ENCODE assay signal across 8 cellular contexts in genomic region chr4:173752610-173753009, GRCh38.
DNase-seq lines count a peak whose midpoint lies in the region; ATAC-seq, FAIRE-seq and TF ChIP-seq lines count a peak whose summit lies in the region.

No MANE protein-coding gene starts in this region.

- TF ChIP-seq CTCF in AG04450 (IDR thresholded peaks at IDR 0.05; ENCODE audit: low read depth, low read length) (peak; percentile 37; the same call in 1 of the 2 replicates), GM12873 (IDR thresholded peaks at IDR 0.05; ENCODE audit: insufficient read depth, low read depth, low read length, missing control alignments) (peak; percentile 80), NB4 (IDR thresholded peaks at IDR 0.05; ENCODE audit: low read depth, low read length) (peak; percentile 83), H1 (IDR thresholded peaks at IDR 0.05; ENCODE audit: control extremely low read depth in 1 of 3, insufficient read depth in 1 of 3, low read depth in 1 of 3, low read length in 3 of 3) (peak; percentile 67 to 88 (median 80))

- TF ChIP-seq RAD21 in H1 (IDR thresholded peaks at IDR 0.05 in 1 of 2, conservative IDR thresholded peaks at IDR 0.05 in 1 of 2; ENCODE audit: low read depth in 2 of 2, low read length in 2 of 2): peak; percentile 76 to 83

- H4K5ac ChIP-seq in H1 (ENCODE audit: insufficient read length, low read depth, low read length): no peak overlapping the region

- H3K9me3 ChIP-seq in AG04450 (ENCODE audit: control insufficient read depth, insufficient read depth, low read length) (no peaks in the 10 kb centered on the region), H1 (ENCODE audit: insufficient read depth in 2 of 2, low read depth in 1 of 2, low read length in 1 of 2) (no peaks in the 10 kb centered on the region)

- peak overlapping the region; percentile 76 for H2AFZ ChIP-seq in H1 (ENCODE audit: low read length)

- no peaks in the 10 kb centered on the region for H3K79me2 ChIP-seq in H1 (ENCODE audit: control insufficient read depth in 1 of 2, insufficient read depth in 2 of 2, low read length in 2 of 2)

- H2BK15ac ChIP-seq in H1 (ENCODE audit: low read length): no peak overlapping the region

- no peaks in the 10 kb centered on the region for H3K27me3 Mint-ChIP-seq in stimulated activated naive B cell treated with anti-CD40 and anti-IgM and Interleukin-4, amounts not matched to agents 10 μg/mL and 1 μg/mL and 100 μg/mL, for 72 hours

- H2AK5ac ChIP-seq in H1 (ENCODE audit: low read depth, low read length): no peak overlapping the region

- no peaks in the 10 kb centered on the region for H3K36me3 Mint-ChIP-seq in stimulated activated naive B cell treated with anti-CD40 and anti-IgM and Interleukin-4, amounts not matched to agents 10 μg/mL and 1 μg/mL and 100 μg/mL, for 72 hours

- no peak overlapping the region for H2BK12ac ChIP-seq in H1 (ENCODE audit: low read depth, low read length)

- WGBS in H1 (ENCODE audit: extremely low coverage in 1 of 2, insufficient coverage in 1 of 2, insufficient read length in 1 of 2, insufficient replicate concordance in 2 of 2, low coverage in 1 of 2, low lambda C conversion rate in 2 of 2, missing lambda C conversion rate in 1 of 2), 2 experiments: 19% methylated on average over 7 of the region's 7 CpGs; no CpG with 5 or more reads in 1 of the 2 experiments

- no peak overlapping the region for H3K56ac ChIP-seq in H1 (replicated peaks; ENCODE audit: insufficient read length, low read depth, low read length)

- no peak overlapping the region for H4K8ac ChIP-seq in H1 (ENCODE audit: extremely low read depth, insufficient read depth, low read length)

- FAIRE-seq in H1 (lab: Jason Lieb, UNC): peak; percentile 92

- H3K14ac ChIP-seq in H1 (ENCODE audit: insufficient read length): no peak overlapping the region

- no peak for TF ChIP-seq EP300 in H1 (IDR thresholded peaks at IDR 0.05; ENCODE audit: borderline replicate concordance in 1 of 2, low read depth in 2 of 2, low read length in 2 of 2)

- H3K79me1 ChIP-seq in H1 (ENCODE audit: low read depth, low read length): no peaks in the 10 kb centered on the region

- no peaks in the 10 kb centered on the region for H4K20me1 ChIP-seq in H1 (replicated peaks in 1 of 2; ENCODE audit: control insufficient read depth in 1 of 2, insufficient read depth in 2 of 2, low read length in 2 of 2)

- no peak overlapping the region for H2BK20ac ChIP-seq in H1 (ENCODE audit: low read length)

- no peak overlapping the region for H2BK5ac ChIP-seq in H1 (ENCODE audit: low read depth, low read length)

- H3K4me1 ChIP-seq in H1 (replicated peaks in 1 of 4; ENCODE audit: control insufficient read depth in 3 of 4, insufficient read depth in 4 of 4, low read length in 3 of 4): no peaks in the 10 kb centered on the region

- peak overlapping the region; percentile 11 for H3K27ac Mint-ChIP-seq in stimulated activated naive B cell treated with anti-CD40 and anti-IgM and Interleukin-4, amounts not matched to agents 10 μg/mL and 1 μg/mL and 100 μg/mL, for 72 hours

- CTCF ChIA-PET in AG04450 (lab: Charles Lee) (interaction anchor here (0.6 to 1.5 kb wide), 5 partner anchors 9 to 247 kb away, joined by 3 to 6 read pairs (median 3); no protein-coding TSS in a partner anchor), H1 (lab: Charles Lee; ENCODE audit: partially characterized antibody) (interaction anchor here (0.6 to 2.3 kb wide), 51 partner anchors 10 to 856 kb away, joined by 3 to 17 read pairs (median 4); partner anchors contain the start of gene SAP30)

- H3K4me1 Mint-ChIP-seq in stimulated activated naive B cell treated with anti-CD40 and anti-IgM and Interleukin-4, amounts not matched to agents 10 μg/mL and 1 μg/mL and 100 μg/mL, for 72 hours: no peaks in the 10 kb centered on the region

- H3K9me3 Mint-ChIP-seq in stimulated activated naive B cell treated with anti-CD40 and anti-IgM and Interleukin-4, amounts not matched to agents 10 μg/mL and 1 μg/mL and 100 μg/mL, for 72 hours: no peaks in the 10 kb centered on the region

- H3K4me2 ChIP-seq in H1 (ENCODE audit: insufficient read depth in 1 of 2, low read depth in 2 of 2, low read length in 2 of 2): no peak overlapping the region

- DNase-seq in AG04450 (ENCODE audit: low read depth, low spot score) (no peak), NB4 (ENCODE audit: low read depth) (peak; percentile 75), H1 (ENCODE audit: low read depth in 1 of 2, low spot score in 2 of 2) (peak; percentile 44 to 89), nucleus accumbens (lab: John Stamatoyannopoulos, UW) (no peak), NCI-H526 treated with DMSO at 0.1 percent for 48 hours (lab: John Stamatoyannopoulos, UW) (no peak)
- DNase-seq in stimulated activated naive B cell treated with anti-CD40 and anti-IgM and Interleukin-4, amounts not matched to agents 10 μg/mL and 1 μg/mL and 100 μg/mL, for 72 hours: no peak

- no peak overlapping the region for H3K4me3 Mint-ChIP-seq in stimulated activated naive B cell treated with anti-CD40 and anti-IgM and Interleukin-4, amounts not matched to agents 10 μg/mL and 1 μg/mL and 100 μg/mL, for 72 hours

- H3K36me3 ChIP-seq in H1 (ENCODE audit: control insufficient read depth in 2 of 4, insufficient read depth in 4 of 4, low read length in 3 of 4): no peaks in the 10 kb centered on the region

- H4K91ac ChIP-seq in H1 (replicated peaks; ENCODE audit: insufficient read length, low read length): no peak overlapping the region

- POLR2A ChIA-PET in AG04450 (lab: Yijun Ruan, JAX): no interaction called here
- POLR2A ChIA-PET in H1 (lab: Charles Lee; ENCODE audit: partially characterized antibody): no interaction called here

- ATAC-seq in stimulated activated naive B cell treated with anti-CD40 and anti-IgM and Interleukin-4, amounts not matched to agents 10 μg/mL and 1 μg/mL and 100 μg/mL, for 72 hours (replicated peaks): no peak
- no peak for ATAC-seq in GM21717 (IDR thresholded peaks at IDR 0.05; ENCODE audit: unreplicated experiment)

- H3K4me3 ChIP-seq in AG04450 (ENCODE audit: low read depth, low read length) (no peak overlapping the region), NB4 (ENCODE audit: low read depth, low read length) (no peak overlapping the region), H1 (ENCODE audit: extremely low read depth in 1 of 4, insufficient read depth in 2 of 4, low read depth in 3 of 4, low read length in 4 of 4) (no peak overlapping the region)

- TF ChIP-seq POLR2A in NB4 (IDR thresholded peaks at IDR 0.05; ENCODE audit: extremely low read depth, insufficient read length) (no peak), H1 (IDR thresholded peaks at IDR 0.05; ENCODE audit: control extremely low read depth in 1 of 2, low read depth in 2 of 2, low read length in 2 of 2) (no peak)

- H3K23ac ChIP-seq in H1 (ENCODE audit: insufficient read length): no peak overlapping the region

- no peak overlapping the region for H3K9ac ChIP-seq in H1 (replicated peaks in 1 of 4; ENCODE audit: extremely low read depth in 1 of 4, low read depth in 3 of 4, low read length in 3 of 4)

- no peak overlapping the region for H3K4ac ChIP-seq in H1 (replicated peaks; ENCODE audit: insufficient read length, low read depth, low read length)

- H3K27me3 ChIP-seq in AG04450 (ENCODE audit: control insufficient read depth, insufficient read depth, low read length) (no peaks in the 10 kb centered on the region), H1 (replicated peaks in 1 of 4; ENCODE audit: control insufficient read depth in 3 of 4, extremely low read depth in 1 of 4, insufficient read depth in 3 of 4, low read length in 3 of 4) (no peaks in the 10 kb centered on the region)

- H3K18ac ChIP-seq in H1 (ENCODE audit: extremely low read depth, low read length): no peak overlapping the region

- H2BK120ac ChIP-seq in H1 (replicated peaks; ENCODE audit: low read depth, low read length): no peak overlapping the region

- no peaks in the 10 kb centered on the region for H3K23me2 ChIP-seq in H1 (ENCODE audit: low read depth, low read length)

- no peak overlapping the region for H3K27ac ChIP-seq in AG04450 (ENCODE audit: low read depth, low read length)
- H3K27ac ChIP-seq in H1 (ENCODE audit: low read depth, low read length): no peak overlapping the region

TF ChIP-seq in H1, 55 proteins besides CTCF, POLR2A, EP300 and RAD21:
- TF ChIP-seq SP2 (IDR thresholded peaks at IDR 0.05; ENCODE audit: low read length) (no peak), HDAC6 (IDR thresholded peaks at IDR 0.05; ENCODE audit: low read depth, low read length) (no peak), YY1 (IDR thresholded peaks at IDR 0.05; ENCODE audit: low read depth, low read length) (0 out of 2 replicates have a peak, but pooled peaks have one; percentile 40), SIX5 (IDR thresholded peaks at IDR 0.05; ENCODE audit: low read depth, low read length) (no peak)

Comparison
In these comparisons a context has a peak if more than half of its experiments do, and no peak if none do; other contexts are left out.
1. DNase-seq: peak in NB4 (single experiment) and H1 (2 of 2); none in AG04450 (single experiment), stimulated activated naive B cell treated with anti-CD40 and anti-IgM and Interleukin-4, amounts not matched to agents 10 μg/mL and 1 μg/mL and 100 μg/mL, for 72 hours (single experiment), nucleus accumbens (0 of 56) and NCI-H526 treated with DMSO at 0.1 percent for 48 hours (single experiment).
2. Peak in every context shown above with its lines, with median percentiles within 50 percentile points of each other: CTCF ChIP-seq.